Comparison of ENCODE assay signal across 8 cellular contexts in genomic region chr17:44203731-44204452, GRCh38. TPM values are rescaled to one million over a fixed set of nuclear protein-coding genes. Genes with fewer than 3 reads are reported as not detected.
DNase-seq lines count a peak whose midpoint lies in the region; ATAC-seq and TF ChIP-seq lines count a peak whose summit lies in the region.

No MANE protein-coding gene starts in this region.

- H3K27ac ChIP-seq in H9 (ENCODE audit: insufficient read length, low read depth, low read length) (no peak overlapping the region), PC-3 (ENCODE audit: low read length) (0 out of 2 replicates have a peak overlapping the region, but pooled peaks have one; percentile 4), hepatocyte (peak overlapping the region; percentile 25)

- H3K36me3 Mint-ChIP-seq in H9 (ENCODE audit: insufficient read depth in 1 of 3, low read depth in 3 of 3): peaks cover 12 to 32% (median 18%) of the 10 kb centered on the region in 3 experiments
- H3K36me3 Mint-ChIP-seq in activated naive CD4-positive, alpha-beta T cell treated with anti-CD3 and anti-CD28 coated beads, Interleukin-2, amount 10 ng/mL, durations not matched to agents 7 days and 5 days: peaks cover 24% of the 10 kb centered on the region
- H3K36me3 Mint-ChIP-seq in stimulated activated naive CD8-positive, alpha-beta T cell treated with anti-CD3 and anti-CD28 coated beads, Interleukin-15, Interleukin-2, amounts not matched to agents 100 ng/mL and 50 ng/mL, for 24 hours (ENCODE audit: low read depth): peaks cover 23% of the 10 kb centered on the region

- POLR2A ChIA-PET in PC-3 (lab: Charles Lee; ENCODE audit: unreplicated experiment): no interaction called here

- no peaks in the 10 kb centered on the region for H3K9me2 ChIP-seq in PC-3 (replicated peaks; ENCODE audit: low read length)
- H3K9me2 ChIP-seq in hepatocyte (replicated peaks; ENCODE audit: insufficient read depth): no peaks in the 10 kb centered on the region

- H3K23ac ChIP-seq in H9 (ENCODE audit: insufficient read length, low read depth, low read length): no peak overlapping the region

- no peak overlapping the region for H2BK15ac ChIP-seq in H9 (ENCODE audit: low read depth, low read length)

- no peak overlapping the region for H3K4ac ChIP-seq in H9 (ENCODE audit: low read depth, low read length)

- H3K9me3 Mint-ChIP-seq in H9: no peaks in the 10 kb centered on the region
- no peaks in the 10 kb centered on the region for H3K9me3 Mint-ChIP-seq in activated naive CD4-positive, alpha-beta T cell treated with anti-CD3 and anti-CD28 coated beads, Interleukin-2, amount 10 ng/mL, durations not matched to agents 7 days and 5 days
- no peaks in the 10 kb centered on the region for H3K9me3 Mint-ChIP-seq in stimulated activated naive CD8-positive, alpha-beta T cell treated with anti-CD3 and anti-CD28 coated beads, Interleukin-15, Interleukin-2, amounts not matched to agents 100 ng/mL and 50 ng/mL, for 24 hours

- H3K23me2 ChIP-seq in H9 (ENCODE audit: insufficient read length, low read depth, low read length, poor library complexity, severe bottlenecking): no peaks in the 10 kb centered on the region

- no peak overlapping the region for H2AK5ac ChIP-seq in H9 (ENCODE audit: insufficient read length, low read length)

- no peaks in the 10 kb centered on the region for H3K79me2 ChIP-seq in H9 (ENCODE audit: insufficient read depth, low read length)
- H3K79me2 ChIP-seq in PC-3 (ENCODE audit: low read length): peaks cover 13% of the 10 kb centered on the region
- peaks cover 6% of the 10 kb centered on the region for H3K79me2 ChIP-seq in hepatocyte

- no peak overlapping the region for H2BK12ac ChIP-seq in H9 (ENCODE audit: insufficient read length, low read depth, low read length)

- H3K27me3 Mint-ChIP-seq in H9 (ENCODE audit: low read depth): no peaks in the 10 kb centered on the region; the same call in 1 of the 2 replicates
- no peaks in the 10 kb centered on the region for H3K27me3 Mint-ChIP-seq in activated naive CD4-positive, alpha-beta T cell treated with anti-CD3 and anti-CD28 coated beads, Interleukin-2, amount 10 ng/mL, durations not matched to agents 7 days and 5 days
- H3K27me3 Mint-ChIP-seq in stimulated activated naive CD8-positive, alpha-beta T cell treated with anti-CD3 and anti-CD28 coated beads, Interleukin-15, Interleukin-2, amounts not matched to agents 100 ng/mL and 50 ng/mL, for 24 hours: no peaks in the 10 kb centered on the region

- H3K36me3 ChIP-seq in PC-3 (ENCODE audit: low read depth, low read length) (peaks cover 17% of the 10 kb centered on the region), hepatocyte (replicated peaks; ENCODE audit: insufficient read depth, low read depth) (no peaks in the 10 kb centered on the region)

- WGBS in H9 (ENCODE audit: extremely low coverage, insufficient read length, low lambda C conversion rate): no CpG with 5 or more reads among the region's 9 CpGs
- WGBS in hepatocyte (ENCODE audit: low lambda C conversion rate, missing lambda C conversion rate): 61% methylated on average over 9 of the region's 9 CpGs

- H4K20me1 ChIP-seq in H9 (ENCODE audit: control insufficient read depth, insufficient read depth, insufficient read length): no peaks in the 10 kb centered on the region
- no peaks in the 10 kb centered on the region for H4K20me1 ChIP-seq in PC-3 (ENCODE audit: low read length)
- no peaks in the 10 kb centered on the region for H4K20me1 ChIP-seq in hepatocyte (ENCODE audit: insufficient read depth, poor library complexity, severe bottlenecking)

- intact Hi-C loops in PC-3 (cut with micrococcal nuclease): no loop called here

- no peak overlapping the region for H2BK120ac ChIP-seq in H9 (ENCODE audit: low read depth, low read length, poor library complexity, severe bottlenecking)

- H3K4me1 ChIP-seq in H9 (ENCODE audit: insufficient read depth, low read length): no peaks in the 10 kb centered on the region
- H3K4me1 ChIP-seq in PC-3 (ENCODE audit: insufficient read depth, low read length): peaks cover 39% of the 10 kb centered on the region
- peaks cover 5% of the 10 kb centered on the region for H3K4me1 ChIP-seq in hepatocyte (ENCODE audit: insufficient read depth)

- no peak overlapping the region for H4K91ac ChIP-seq in H9 (ENCODE audit: insufficient read length, low read depth, low read length)

- ATAC-seq in PC-3: no peak
- ATAC-seq in HG02981 (IDR thresholded peaks at IDR 0.05; ENCODE audit: unreplicated experiment): no peak
- ATAC-seq in activated CD4-positive, CD25-positive, alpha-beta regulatory T cell treated with anti-CD3 and anti-CD28 coated beads, Interleukin-2, amount 50 U/mL, for 24 hours: no peak

- DNase-seq in COR-L47 (lab: John Stamatoyannopoulos, UW) (peak; percentile 37), H9 (peak; percentile 89), PC-3 (peak; percentile 67), hepatocyte (ENCODE audit: low spot score) (peak; percentile 61)
- DNase-seq in activated naive CD4-positive, alpha-beta T cell treated with anti-CD3 and anti-CD28 coated beads, Interleukin-2, amount 10 ng/mL, durations not matched to agents 7 days and 5 days: peak; percentile 76

- H2AFZ ChIP-seq in H9 (ENCODE audit: low read length): no peak overlapping the region
- no peak overlapping the region for H2AFZ ChIP-seq in PC-3 (ENCODE audit: low read length)
- no peak overlapping the region for H2AFZ ChIP-seq in hepatocyte

- TF ChIP-seq CTCF in H9 (conservative IDR thresholded peaks at IDR 0.05) (peak; percentile 84), PC-3 (conservative IDR thresholded peaks at IDR 0.05; ENCODE audit: low read depth, low read length) (peak; percentile 89), hepatocyte (IDR thresholded peaks at IDR 0.05; ENCODE audit: poor library complexity) (peak; percentile 55)

- H3K9me3 ChIP-seq in H9 (ENCODE audit: control insufficient read depth, low read depth, low read length) (no peaks in the 10 kb centered on the region), PC-3 (ENCODE audit: low read length) (no peaks in the 10 kb centered on the region), hepatocyte (ENCODE audit: low read depth) (no peaks in the 10 kb centered on the region)

- H3F3A ChIP-seq in PC-3 (ENCODE audit: low read length, unreplicated experiment): peaks cover 4% of the 10 kb centered on the region

- no peaks in the 10 kb centered on the region for H3K27me3 ChIP-seq in H9 (ENCODE audit: insufficient read depth, low read length)
- H3K27me3 ChIP-seq in PC-3 (ENCODE audit: low read length): no peaks in the 10 kb centered on the region
- no peaks in the 10 kb centered on the region for H3K27me3 ChIP-seq in hepatocyte

- no peak overlapping the region for H4K5ac ChIP-seq in H9 (ENCODE audit: insufficient read length, low read depth, low read length)

- H3K4me3 ChIP-seq in PC-3 (ENCODE audit: low read length) (no peak overlapping the region), hepatocyte (no peak overlapping the region)

- H3T11ph ChIP-seq in H9 (ENCODE audit: low read length): no peak overlapping the region

- peak overlapping the region in 1 of 2 experiments; percentile 11; a peak in 1 of 5 replicates for H3K4me3 Mint-ChIP-seq in H9
- H3K4me3 Mint-ChIP-seq in activated naive CD4-positive, alpha-beta T cell treated with anti-CD3 and anti-CD28 coated beads, Interleukin-2, amount 10 ng/mL, durations not matched to agents 7 days and 5 days: no peak overlapping the region
- H3K4me3 Mint-ChIP-seq in stimulated activated naive CD8-positive, alpha-beta T cell treated with anti-CD3 and anti-CD28 coated beads, Interleukin-15, Interleukin-2, amounts not matched to agents 100 ng/mL and 50 ng/mL, for 24 hours: no peak overlapping the region

- CTCF ChIA-PET in PC-3 (lab: Charles Lee): interaction anchor here (1.3 kb wide), 1 partner anchor 142 kb away, joined by 3 read pairs; the partner anchor contains the start of gene GRN
- CTCF ChIA-PET in activated naive CD4-positive, alpha-beta T cell treated with anti-CD3 and anti-CD28 coated beads, Interleukin-2, amount 10 ng/mL, durations not matched to agents 7 days and 5 days (lab: Charles Lee): interaction anchor here (0.6 to 4.0 kb wide), 14 partner anchors 8 to 319 kb away, joined by 3 to 27 read pairs (median 4); partner anchors contain the start of gene GRN

- no peak overlapping the region for H4K8ac ChIP-seq in H9 (replicated peaks; ENCODE audit: insufficient read length, low read depth, low read length)

- no peak overlapping the region for H2BK20ac ChIP-seq in H9 (ENCODE audit: low read depth, low read length, poor library complexity, severe bottlenecking)

- H3K4me2 ChIP-seq in H9 (ENCODE audit: insufficient read depth, insufficient read length, low read length) (no peak overlapping the region), PC-3 (ENCODE audit: low read length) (peak overlapping the region; percentile 4; the same call in 1 of the 2 replicates), hepatocyte (no peak overlapping the region)

- no peaks in the 10 kb centered on the region for H3K79me1 ChIP-seq in H9 (ENCODE audit: insufficient read depth, low read depth, low read length, poor library complexity, severe bottlenecking)

- H3K18ac ChIP-seq in H9 (ENCODE audit: insufficient read length, low read depth, low read length): no peak overlapping the region

- H3K4me1 Mint-ChIP-seq in H9: peaks cover 22 to 28% of the 10 kb centered on the region in 2 experiments
- peaks cover 46% of the 10 kb centered on the region for H3K4me1 Mint-ChIP-seq in activated naive CD4-positive, alpha-beta T cell treated with anti-CD3 and anti-CD28 coated beads, Interleukin-2, amount 10 ng/mL, durations not matched to agents 7 days and 5 days
- peaks cover 35% of the 10 kb centered on the region for H3K4me1 Mint-ChIP-seq in stimulated activated naive CD8-positive, alpha-beta T cell treated with anti-CD3 and anti-CD28 coated beads, Interleukin-15, Interleukin-2, amounts not matched to agents 100 ng/mL and 50 ng/mL, for 24 hours (ENCODE audit: low read depth)

- H3K9ac ChIP-seq in H9 (ENCODE audit: extremely low read depth, insufficient read length, low read length): no peak overlapping the region
- no peak overlapping the region for H3K9ac ChIP-seq in PC-3 (ENCODE audit: low read length)

- no peak overlapping the region for H3K56ac ChIP-seq in H9 (ENCODE audit: insufficient read length, low read depth, low read length)

- no peak overlapping the region for H3K14ac ChIP-seq in H9 (ENCODE audit: insufficient read depth, low read length)

- H3K27ac Mint-ChIP-seq in H9: no peak overlapping the region; a peak in 1 of 7 replicates
- H3K27ac Mint-ChIP-seq in activated naive CD4-positive, alpha-beta T cell treated with anti-CD3 and anti-CD28 coated beads, Interleukin-2, amount 10 ng/mL, durations not matched to agents 7 days and 5 days: peak overlapping the region; percentile 16
- peak overlapping the region; percentile 50 for H3K27ac Mint-ChIP-seq in stimulated activated naive CD8-positive, alpha-beta T cell treated with anti-CD3 and anti-CD28 coated beads, Interleukin-15, Interleukin-2, amounts not matched to agents 100 ng/mL and 50 ng/mL, for 24 hours

- no TSS peak for BruUV-seq in PC-3 (replicated peaks; lab: Mats Ljungman, UMichigan)

- H2BK5ac ChIP-seq in H9 (ENCODE audit: insufficient read length, low read length): no peak overlapping the region

RNA-seq across cellular contexts. Expression of gene ATXN7L3, which starts 4.2 kb away (rescaled TPM):
- total RNA-seq in H9 (2021) (125 and 134 TPM in 2 replicates), PC-3 (2014; rRNA removed) (73.9 and 78.3 TPM in 2 replicates), hepatocyte (64.0 and 64.3 TPM in 2 replicates)
- 28.7 and 29.2 TPM in 2 replicates for polyA plus RNA-seq in hepatocyte

RNA-seq across cellular contexts. Expression of gene UBTF, which starts 15.6 kb away (rescaled TPM):
- total RNA-seq in H9 (2021) (151 and 164 TPM in 2 replicates), PC-3 (2014; rRNA removed) (139 and 183 TPM in 2 replicates), hepatocyte (35.0 and 38.9 TPM in 2 replicates)
- 37.2 and 41.1 TPM in 2 replicates for polyA plus RNA-seq in hepatocyte

RNA-seq across cellular contexts. Expression of gene TMUB2, which starts 17.1 kb away (rescaled TPM):
- total RNA-seq in H9 (2021): 20.6 and 22.9 TPM in 2 replicates
- 38.3 and 43.4 TPM in 2 replicates for total RNA-seq in PC-3 (2014; rRNA removed)
- 27.7 and 31.3 TPM in 2 replicates for total RNA-seq in hepatocyte
- 46.8 and 54.6 TPM in 2 replicates for polyA plus RNA-seq in hepatocyte

RNA-seq across cellular contexts. Expression of gene ASB16, which starts 33.4 kb away (rescaled TPM):
- total RNA-seq in H9 (2021): 0.31 and 0.90 TPM in 2 replicates
- 0.35 and 0.51 TPM in 2 replicates for total RNA-seq in PC-3 (2014; rRNA removed)
- total RNA-seq in hepatocyte: 0.23 TPM in 1 of 2 replicates, not detected in the other
- polyA plus RNA-seq in hepatocyte: 0.71 and 2.0 TPM in 2 replicates

Comparison
In these comparisons a context has a peak if more than half of its experiments do, and no peak if none do; other contexts are left out.
1. DNase-seq: peak in every context shown above with its lines; median percentile 89 in H9; 76 in activated naive CD4-positive, alpha-beta T cell treated with anti-CD3 and anti-CD28 coated beads, Interleukin-2, amount 10 ng/mL, durations not matched to agents 7 days and 5 days; 67 in PC-3; 61 in hepatocyte; 37 in COR-L47.
2. H3K27ac Mint-ChIP-seq: peak in activated naive CD4-positive, alpha-beta T cell treated with anti-CD3 and anti-CD28 coated beads, Interleukin-2, amount 10 ng/mL, durations not matched to agents 7 days and 5 days (single experiment) and stimulated activated naive CD8-positive, alpha-beta T cell treated with anti-CD3 and anti-CD28 coated beads, Interleukin-15, Interleukin-2, amounts not matched to agents 100 ng/mL and 50 ng/mL, for 24 hours (single experiment); none in H9 (0 of 3).
3. Peak in every context shown above with its lines, with median percentiles within 50 percentile points of each other: CTCF ChIP-seq.